In the genomic region with DNA sequence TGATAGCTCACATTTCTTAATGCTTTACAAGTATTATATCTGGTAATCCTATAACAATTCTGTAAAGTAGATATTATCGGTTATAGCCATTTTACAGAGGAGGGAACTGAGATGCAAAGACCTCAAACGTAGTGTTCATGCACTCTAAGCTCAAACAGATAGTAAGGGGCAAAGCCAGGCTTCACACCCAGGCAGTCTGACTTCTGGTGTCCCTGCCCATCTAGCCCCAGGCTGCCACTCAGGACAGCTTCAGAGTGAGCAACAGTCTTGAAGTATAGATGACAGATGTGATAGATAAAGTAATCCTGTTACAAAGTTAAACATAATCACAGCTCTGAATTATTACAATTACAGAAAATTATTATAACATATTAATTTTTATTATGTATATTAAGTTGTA, we compare ENCODE assay signal across 21 cellular contexts. TPM values are rescaled to one million over a fixed set of nuclear protein-coding genes. Genes with fewer than 3 reads are reported as not detected.
DNase-seq lines count a peak whose midpoint lies in the region; ATAC-seq and TF ChIP-seq lines count a peak whose summit lies in the region.
"Had no signal": no experiment of that assay in that cellular context is flagged by ENCODE, and none has a peak within 500 bp of the region (broad histone marks: within the 10 kb centered on the region; RNA-seq: fewer than 3 reads in every experiment).

No MANE protein-coding gene starts in this region.

- WGBS in heart left ventricle, 4 donors, result 68 to 94% (median 87%) methylated on average over 2 of the region's 2 CpGs

- H3K9ac ChIP-seq in Loucy (ENCODE audit: low read depth, low read length, poor library complexity, severe bottlenecking), result no peak overlapping the region

- H3K36me3 ChIP-seq in Loucy (ENCODE audit: insufficient read depth, low read length) (no peaks in the 10 kb centered on the region), neutrophil (no peaks in the 10 kb centered on the region), heart left ventricle (no peaks in the 10 kb centered on the region)
- H3K36me3 ChIP-seq: gastrocnemius medialis, prostate gland had no signal

- peak overlapping the region; percentile 88 for H3K27ac Mint-ChIP-seq in activated T-cell treated with anti-CD3 and anti-CD28 coated beads, Interleukin-2, amount 50 U/mL, for 72 hours
- H3K27ac Mint-ChIP-seq in activated T-helper 1 cell treated with anti-CD3 and anti-CD28 coated beads, Interleukin-12 subunit alpha, Interleukin-12 subunit beta, Interleukin-2, Interleukin-4 antibody, amounts not matched to agents 30 ng/mL and 10 ng/mL and 1 ng/mL, durations not matched to agents 14 hours and 24 hours and 36 hours, result peak overlapping the region; percentile 84
- H3K27ac Mint-ChIP-seq: HFFc6, nephron had no signal

- no peak overlapping the region for H3K4me2 ChIP-seq in Loucy (ENCODE audit: low read depth, low read length, poor library complexity, severe bottlenecking)

- H3K9me2 ChIP-seq in Loucy (replicated peaks; ENCODE audit: low read depth, low read length), result no peaks in the 10 kb centered on the region

- H3F3A ChIP-seq in Loucy (ENCODE audit: low read depth), result no peaks in the 10 kb centered on the region

- 0 out of 2 replicates have a peak overlapping the region, but pooled peaks have one; percentile 13 for H2AFZ ChIP-seq in Loucy (ENCODE audit: low read length)

- TF ChIP-seq CTCF in Loucy (conservative IDR thresholded peaks at IDR 0.05; ENCODE audit: low read length) (no peak), neutrophil (IDR thresholded peaks at IDR 0.05) (no peak), heart left ventricle (IDR thresholded peaks at IDR 0.05) (no peak)

- DNase-seq in activated T-cell treated with anti-CD3 and anti-CD28 coated beads, Interleukin-2, amount 50 U/mL, for 72 hours, result peak in 1 of 2 donors; percentile 10
- DNase-seq in activated T-cell treated with anti-CD3 and anti-CD28 coated beads, Interleukin-2, amount 50 U/mL, for 1 hour, result no peak
- DNase-seq in activated T-helper 1 cell treated with anti-CD3 and anti-CD28 coated beads, Interleukin-12 subunit alpha, Interleukin-12 subunit beta, Interleukin-2, Interleukin-4 antibody, amounts not matched to agents 30 ng/mL and 10 ng/mL and 1 ng/mL, durations not matched to agents 14 hours and 24 hours and 36 hours (ENCODE audit: low spot score), result no peak
- DNase-seq in heart left ventricle, result no peak
- DNase-seq: activated CD4-positive, alpha-beta T cell treated with anti-CD3 and anti-CD28 coated beads, Interleukin-2, amount 50 U/mL, for 4 hours; activated effector memory CD4-positive, alpha-beta T cell treated with anti-CD3 and anti-CD28 coated beads, Interleukin-2, amount 50 U/mL, for 16 hours; effector CD4-positive, alpha-beta T cell; gastrocnemius medialis; HFFc6; mesenchymal stem cell; NCI-H226 had no signal

- peaks cover 85% of the 10 kb centered on the region for H3K4me1 Mint-ChIP-seq in activated T-cell treated with anti-CD3 and anti-CD28 coated beads, Interleukin-2, amount 50 U/mL, for 72 hours (ENCODE audit: low read depth)
- peaks cover 80% of the 10 kb centered on the region for H3K4me1 Mint-ChIP-seq in activated T-helper 1 cell treated with anti-CD3 and anti-CD28 coated beads, Interleukin-12 subunit alpha, Interleukin-12 subunit beta, Interleukin-2, Interleukin-4 antibody, amounts not matched to agents 30 ng/mL and 10 ng/mL and 1 ng/mL, durations not matched to agents 14 hours and 24 hours and 36 hours (ENCODE audit: low read depth)

- H3K4me3 ChIP-seq in Loucy (ENCODE audit: low read length, poor library complexity, severe bottlenecking) (no peak overlapping the region), neutrophil (ENCODE audit: low read depth in 1 of 2, low read length in 1 of 2) (peak overlapping the region in 1 of 2 experiments; percentile 11), heart left ventricle (no peak overlapping the region)
- H3K4me3 ChIP-seq: gastrocnemius medialis, prostate gland had no signal

- no peaks in the 10 kb centered on the region for H4K20me1 ChIP-seq in Loucy (ENCODE audit: insufficient read depth, low read length, poor library complexity, severe bottlenecking)

- intact Hi-C loops in activated T-helper 1 cell treated with anti-CD3 and anti-CD28 coated beads, Interleukin-12 subunit alpha, Interleukin-12 subunit beta, Interleukin-2, Interleukin-4 antibody, amounts not matched to agents 30 ng/mL and 10 ng/mL and 1 ng/mL, durations not matched to agents 14 hours and 24 hours and 36 hours (cut with micrococcal nuclease), result loop anchor here (1.0 to 10.0 kb wide), 4 partner anchors 33 to 695 kb away; a partner anchor contains a TSS
- intact Hi-C loops in heart left ventricle (cut with DNase I), result loop anchor here (2.0 to 10.0 kb wide), 9 partner anchors 47 to 173 kb away; a partner anchor contains a TSS

- H3K9me3 ChIP-seq in Loucy (ENCODE audit: insufficient read depth, low read depth, low read length) (no peaks in the 10 kb centered on the region), neutrophil (no peaks in the 10 kb centered on the region), heart left ventricle (no peaks in the 10 kb centered on the region)
- H3K9me3 ChIP-seq: gastrocnemius medialis, prostate gland had no signal

- H3K27ac ChIP-seq in neutrophil (peak overlapping the region; percentile 84), heart left ventricle (peak overlapping the region in 1 of 12 donors; percentile 12)
- H3K27ac ChIP-seq: gastrocnemius medialis, prostate gland had no signal

- no peaks in the 10 kb centered on the region for H3K9me3 Mint-ChIP-seq in activated T-cell treated with anti-CD3 and anti-CD28 coated beads, Interleukin-2, amount 50 U/mL, for 72 hours
- no peaks in the 10 kb centered on the region for H3K9me3 Mint-ChIP-seq in activated T-helper 1 cell treated with anti-CD3 and anti-CD28 coated beads, Interleukin-12 subunit alpha, Interleukin-12 subunit beta, Interleukin-2, Interleukin-4 antibody, amounts not matched to agents 30 ng/mL and 10 ng/mL and 1 ng/mL, durations not matched to agents 14 hours and 24 hours and 36 hours
- H3K9me3 Mint-ChIP-seq: HFFc6, nephron had no signal

- H3K27me3 ChIP-seq in Loucy (ENCODE audit: insufficient read depth, low read length, poor library complexity, severe bottlenecking) (no peaks in the 10 kb centered on the region), neutrophil (no peaks in the 10 kb centered on the region), heart left ventricle (no peaks in the 10 kb centered on the region)
- H3K27me3 ChIP-seq: gastrocnemius medialis had no signal

- ATAC-seq in activated T-cell treated with anti-CD3 and anti-CD28 coated beads, Interleukin-2, amount 50 U/mL, for 72 hours (replicated peaks in 1 of 2), result no peak
- ATAC-seq in heart left ventricle (no peak), GM21576 (IDR thresholded peaks at IDR 0.05; ENCODE audit: unreplicated experiment) (no peak)
- ATAC-seq: esophagus mucosa, gastrocnemius medialis, HepG2 had no signal

- no peak for TF ChIP-seq POLR2A in heart left ventricle (IDR thresholded peaks at IDR 0.05)

- H3K27me3 Mint-ChIP-seq in activated T-cell treated with anti-CD3 and anti-CD28 coated beads, Interleukin-2, amount 50 U/mL, for 72 hours (ENCODE audit: low read depth), result no peaks in the 10 kb centered on the region
- no peaks in the 10 kb centered on the region for H3K27me3 Mint-ChIP-seq in activated T-helper 1 cell treated with anti-CD3 and anti-CD28 coated beads, Interleukin-12 subunit alpha, Interleukin-12 subunit beta, Interleukin-2, Interleukin-4 antibody, amounts not matched to agents 30 ng/mL and 10 ng/mL and 1 ng/mL, durations not matched to agents 14 hours and 24 hours and 36 hours (ENCODE audit: insufficient read depth)

- no peaks in the 10 kb centered on the region for H3K79me2 ChIP-seq in Loucy (ENCODE audit: insufficient read depth, low read length)

- peaks cover 27% of the 10 kb centered on the region for H3K4me1 ChIP-seq in Loucy (ENCODE audit: insufficient read depth, low read length, poor library complexity, severe bottlenecking)
- H3K4me1 ChIP-seq in neutrophil (ENCODE audit: control insufficient read depth in 1 of 2, insufficient read depth in 1 of 2, low read depth in 1 of 2, low read length in 1 of 2), result peaks cover 72 to 74% of the 10 kb centered on the region in 2 experiments
- peaks cover 0 to 45% (median 9%) of the 10 kb centered on the region in 12 donors for H3K4me1 ChIP-seq in heart left ventricle
- H3K4me1 ChIP-seq: gastrocnemius medialis had no signal

- H3K36me3 Mint-ChIP-seq in activated T-cell treated with anti-CD3 and anti-CD28 coated beads, Interleukin-2, amount 50 U/mL, for 72 hours (ENCODE audit: insufficient read depth in 2 of 2), result no peaks in the 10 kb centered on the region
- H3K36me3 Mint-ChIP-seq in activated T-helper 1 cell treated with anti-CD3 and anti-CD28 coated beads, Interleukin-12 subunit alpha, Interleukin-12 subunit beta, Interleukin-2, Interleukin-4 antibody, amounts not matched to agents 30 ng/mL and 10 ng/mL and 1 ng/mL, durations not matched to agents 14 hours and 24 hours and 36 hours (ENCODE audit: low read depth), result no peaks in the 10 kb centered on the region

- H3K4me3 Mint-ChIP-seq in activated T-cell treated with anti-CD3 and anti-CD28 coated beads, Interleukin-2, amount 50 U/mL, for 72 hours, result peak overlapping the region; percentile 45 to 80
- H3K4me3 Mint-ChIP-seq in activated T-helper 1 cell treated with anti-CD3 and anti-CD28 coated beads, Interleukin-12 subunit alpha, Interleukin-12 subunit beta, Interleukin-2, Interleukin-4 antibody, amounts not matched to agents 30 ng/mL and 10 ng/mL and 1 ng/mL, durations not matched to agents 14 hours and 24 hours and 36 hours, result peak overlapping the region; percentile 38
- H3K4me3 Mint-ChIP-seq: HFFc6, nephron had no signal

RNA-seq across cellular contexts. Expression of a gene that starts 6.2 kb away (rescaled TPM):
- 100 to 1,000 TPM; 127 to 157 TPM for total RNA-seq in activated T-cell treated with anti-CD3 and anti-CD28 coated beads, Interleukin-2, amount 50 U/mL, for 72 hours
- total RNA-seq in activated T-helper 1 cell treated with anti-CD3 and anti-CD28 coated beads, Interleukin-12 subunit alpha, Interleukin-12 subunit beta, Interleukin-2, Interleukin-4 antibody, amounts not matched to agents 30 ng/mL and 10 ng/mL and 1 ng/mL, durations not matched to agents 14 hours and 24 hours and 36 hours, result 378 and 384 TPM in 2 replicates
- total RNA-seq in heart left ventricle, result 10 to 100 TPM in 1 of 9 donors, 1 to 10 TPM in 2, under 1 TPM in 5, not detected in 1; 0.16 to 10.6 (median 0.91) TPM
- polyA plus RNA-seq in heart left ventricle, result under 1 TPM; 0.34 to 0.57 TPM
- total RNA-seq: Daoy, HepG2, M059J had no signal
- polyA plus RNA-seq: HepG2 had no signal

RNA-seq across cellular contexts. Expression of a gene that starts 34.7 kb away (rescaled TPM):
- 1 to 10 TPM; 2.8 to 3.3 TPM for total RNA-seq in activated T-cell treated with anti-CD3 and anti-CD28 coated beads, Interleukin-2, amount 50 U/mL, for 72 hours
- total RNA-seq in activated T-helper 1 cell treated with anti-CD3 and anti-CD28 coated beads, Interleukin-12 subunit alpha, Interleukin-12 subunit beta, Interleukin-2, Interleukin-4 antibody, amounts not matched to agents 30 ng/mL and 10 ng/mL and 1 ng/mL, durations not matched to agents 14 hours and 24 hours and 36 hours, result 2.9 and 3.2 TPM in 2 replicates
- 1 to 10 TPM; 1.6 to 2.6 (median 2.4) TPM for total RNA-seq in heart left ventricle
- polyA plus RNA-seq in heart left ventricle, result 1 to 10 TPM; 1.1 to 1.3 TPM

RNA-seq across cellular contexts. Expression of a gene that starts 45.0 kb away (rescaled TPM):
- total RNA-seq in activated T-cell treated with anti-CD3 and anti-CD28 coated beads, Interleukin-2, amount 50 U/mL, for 72 hours, result 1 to 10 TPM; 2.1 to 3.1 TPM
- 15.9 and 17.9 TPM in 2 replicates for total RNA-seq in activated T-helper 1 cell treated with anti-CD3 and anti-CD28 coated beads, Interleukin-12 subunit alpha, Interleukin-12 subunit beta, Interleukin-2, Interleukin-4 antibody, amounts not matched to agents 30 ng/mL and 10 ng/mL and 1 ng/mL, durations not matched to agents 14 hours and 24 hours and 36 hours
- total RNA-seq in heart left ventricle, result 10 to 100 TPM in 2 of 9 donors, 1 to 10 TPM in 7; 1.7 to 36.1 (median 3.6) TPM
- polyA plus RNA-seq in heart left ventricle, result 1 to 10 TPM; 1.2 to 3.6 TPM
- total RNA-seq: cerebellum, Daoy, HepG2, HFFc6 had no signal
- polyA plus RNA-seq: HepG2 had no signal

RNA-seq across cellular contexts. Expression of a gene that starts 56.3 kb away (rescaled TPM):
- 1 to 10 TPM in 1 of 2 donors, under 1 TPM in 1; 0.49 to 2.3 TPM for total RNA-seq in activated T-cell treated with anti-CD3 and anti-CD28 coated beads, Interleukin-2, amount 50 U/mL, for 72 hours
- total RNA-seq in activated T-helper 1 cell treated with anti-CD3 and anti-CD28 coated beads, Interleukin-12 subunit alpha, Interleukin-12 subunit beta, Interleukin-2, Interleukin-4 antibody, amounts not matched to agents 30 ng/mL and 10 ng/mL and 1 ng/mL, durations not matched to agents 14 hours and 24 hours and 36 hours, result 0.16 and 0.17 TPM in 2 replicates
- 10 to 100 TPM; 28.6 to 99.4 (median 52.7) TPM for total RNA-seq in heart left ventricle
- polyA plus RNA-seq in heart left ventricle, result 10 to 100 TPM in 1 of 2 donors, 1 to 10 TPM in 1; 1.5 to 22.0 TPM
- total RNA-seq: Daoy had no signal
- polyA plus RNA-seq: HepG2 had no signal

Comparison
In these comparisons a context has a peak if more than half of its experiments do, and no peak if none do; other contexts are left out.
1. RNA of a gene that starts 6.2 kb away (total RNA-seq): 378 to 384 TPM in activated T-helper 1 cell treated with anti-CD3 and anti-CD28 coated beads, Interleukin-12 subunit alpha, Interleukin-12 subunit beta, Interleukin-2, Interleukin-4 antibody, amounts not matched to agents 30 ng/mL and 10 ng/mL and 1 ng/mL, durations not matched to agents 14 hours and 24 hours and 36 hours and 127 to 157 TPM in activated T-cell treated with anti-CD3 and anti-CD28 coated beads, Interleukin-2, amount 50 U/mL, for 72 hours; 0.16 to 10.6 TPM in heart left ventricle; every median in the first group is over 10 times any median in the second.